1 cellular context compared by ENCODE assay signal in genomic region chr12:112978163-112979081, GRCh38.
TF ChIP-seq lines count a peak whose summit lies in the region.

A gene with protein sequence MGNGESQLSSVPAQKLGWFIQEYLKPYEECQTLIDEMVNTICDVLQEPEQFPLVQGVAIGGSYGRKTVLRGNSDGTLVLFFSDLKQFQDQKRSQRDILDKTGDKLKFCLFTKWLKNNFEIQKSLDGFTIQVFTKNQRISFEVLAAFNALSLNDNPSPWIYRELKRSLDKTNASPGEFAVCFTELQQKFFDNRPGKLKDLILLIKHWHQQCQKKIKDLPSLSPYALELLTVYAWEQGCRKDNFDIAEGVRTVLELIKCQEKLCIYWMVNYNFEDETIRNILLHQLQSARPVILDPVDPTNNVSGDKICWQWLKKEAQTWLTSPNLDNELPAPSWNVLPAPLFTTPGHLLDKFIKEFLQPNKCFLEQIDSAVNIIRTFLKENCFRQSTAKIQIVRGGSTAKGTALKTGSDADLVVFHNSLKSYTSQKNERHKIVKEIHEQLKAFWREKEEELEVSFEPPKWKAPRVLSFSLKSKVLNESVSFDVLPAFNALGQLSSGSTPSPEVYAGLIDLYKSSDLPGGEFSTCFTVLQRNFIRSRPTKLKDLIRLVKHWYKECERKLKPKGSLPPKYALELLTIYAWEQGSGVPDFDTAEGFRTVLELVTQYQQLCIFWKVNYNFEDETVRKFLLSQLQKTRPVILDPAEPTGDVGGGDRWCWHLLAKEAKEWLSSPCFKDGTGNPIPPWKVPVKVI (plus strand): TSS chr12:112978519. CDS start chr12:112978609, 90 bp downstream.

TF ChIP-seq in K562, 482 proteins besides CTCF, POLR2A, EP300 and RAD21 (continued from another document):
- TF ChIP-seq TOE1 (IDR thresholded peaks at IDR 0.05; ENCODE audit: borderline replicate concordance) (no peak), TOE1 (CRISPR knock-in tag; IDR thresholded peaks at IDR 0.05; ENCODE audit: borderline replicate concordance, low read depth) (no peak), KDM1A (IDR thresholded peaks at IDR 0.05) (0 out of 4 replicates have a peak, but pooled peaks of 1 of the 2 experiments have one; percentile 12), MTA2 (IDR thresholded peaks at IDR 0.05; ENCODE audit: low read depth) (no peak), U2AF2 (optimal IDR thresholded peaks at IDR 0.05; ENCODE audit: low read depth, low read length) (no peak), ZFP36 (IDR thresholded peaks at IDR 0.05; ENCODE audit: low read depth, low read length, partially characterized antibody) (peak; percentile 80), CHCHD3 (CRISPR knock-in tag; IDR thresholded peaks at IDR 0.05) (no peak), ZC3H8 (IDR thresholded peaks at IDR 0.05) (no peak), SMARCA5 (IDR thresholded peaks at IDR 0.05) (peak; percentile 91; the same call in 1 of the 2 replicates), MGA (IDR thresholded peaks at IDR 0.05) (no peak), ETV1 (tag; conservative IDR thresholded peaks at IDR 0.05; ENCODE audit: low read depth) (0 out of 2 replicates have a peak, but pooled peaks have one; percentile 19), NCOA2 (IDR thresholded peaks at IDR 0.05; ENCODE audit: partially characterized antibody in 2 of 2) (no peak), ZNF407 (IDR thresholded peaks at IDR 0.05; ENCODE audit: low read depth) (no peak), CHD2 (IDR thresholded peaks at IDR 0.05; ENCODE audit: low read depth, low read length) (no peak), SRSF1 (IDR thresholded peaks at IDR 0.05; ENCODE audit: low read depth, low read length) (no peak), RBM25 (IDR thresholded peaks at IDR 0.05; ENCODE audit: low read depth, low read length, severe bottlenecking) (peak; percentile 85)
